10 cellular contexts compared by ENCODE assay signal in the genomic region with DNA sequence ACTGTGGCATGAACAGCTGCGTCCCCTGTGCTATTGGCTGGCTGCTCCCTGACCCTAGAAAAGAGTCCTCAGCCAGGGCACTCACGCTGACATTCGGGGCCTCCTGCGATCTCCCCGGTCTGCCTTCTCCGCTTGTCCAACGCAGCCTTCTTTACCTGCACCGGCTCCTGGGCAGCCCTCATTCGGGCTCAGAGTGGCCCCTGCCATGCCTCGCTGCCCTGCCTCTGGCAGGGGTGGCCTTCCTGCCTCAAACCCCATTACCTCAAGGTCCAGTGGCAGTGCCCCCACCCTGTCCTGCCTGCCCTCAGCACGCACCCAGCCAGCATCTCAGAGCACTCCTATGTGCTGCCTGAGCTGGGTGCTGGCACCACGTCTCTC.
A peak's percentile ranks its signal among the peaks of the same experiment; 100 is the strongest.
DNase-seq lines count a peak whose midpoint lies in the region; ATAC-seq and TF ChIP-seq lines count a peak whose summit lies in the region.
"Had no signal": no experiment of that assay in that cellular context is flagged by ENCODE, and none has a peak within 500 bp of the region (broad histone marks: within the 10 kb centered on the region; RNA-seq: fewer than 3 reads in every experiment).

No MANE protein-coding gene starts in this region.

- no peaks in the 10 kb centered on the region for H3K9me3 Mint-ChIP-seq in IgD-negative memory B cell
- H3K9me3 Mint-ChIP-seq in naive thymus-derived CD4-positive, alpha-beta T cell: peaks cover 0 to 2% (median 0%) of the 10 kb centered on the region in 11 donors
- H3K9me3 Mint-ChIP-seq: WTC11 had no signal

- DNase-seq in adrenal gland (no peak), NCI-H510A treated with DMSO at 0.1 percent for 48 hours (lab: John Stamatoyannopoulos, UW) (no peak), MV-4-11 (lab: John Stamatoyannopoulos, UW) (no peak), amniotic stem cell (lab: John Stamatoyannopoulos, UW) (no peak)
- DNase-seq in naive thymus-derived CD4-positive, alpha-beta T cell: no peak
- DNase-seq: GF-D8, NCI-H1092 had no signal

- ATAC-seq in naive thymus-derived CD4-positive, alpha-beta T cell: no peak
- ATAC-seq: WTC11 had no signal

- no peak for TF ChIP-seq POLR2A in adrenal gland (IDR thresholded peaks at IDR 0.05)

- H3K4me3 ChIP-seq in adrenal gland (no peak overlapping the region), thymus (ENCODE audit: low read length) (no peak overlapping the region)
- no peak overlapping the region for H3K4me3 ChIP-seq in naive thymus-derived CD4-positive, alpha-beta T cell (ENCODE audit: low read length)

- H3K36me3 ChIP-seq in adrenal gland (replicated peaks in 1 of 2) (no peaks in the 10 kb centered on the region), thymus (ENCODE audit: control insufficient read depth, insufficient read depth) (peaks cover 6% of the 10 kb centered on the region)
- peaks cover 0 to 6% (median 0%) of the 10 kb centered on the region in 3 experiments for H3K36me3 ChIP-seq in naive thymus-derived CD4-positive, alpha-beta T cell (ENCODE audit: control insufficient read depth in 2 of 3, insufficient read depth in 3 of 3, low read length in 3 of 3)

- 58 to 83% (median 76%) methylated on average over 4 to 12 of the region's 12 CpGs for WGBS in adrenal gland, 4 donors
- 94% methylated on average over 12 of the region's 12 CpGs for WGBS in thymus

- H3K27me3 Mint-ChIP-seq in IgD-negative memory B cell: peaks cover 1% of the 10 kb centered on the region
- no peaks in the 10 kb centered on the region for H3K27me3 Mint-ChIP-seq in naive thymus-derived CD4-positive, alpha-beta T cell

- TF ChIP-seq CTCF in adrenal gland (IDR thresholded peaks at IDR 0.05): no peak

- H3K27ac Mint-ChIP-seq in IgD-negative memory B cell: peak overlapping the region in 2 of 3 donors; percentile 49 to 87
- H3K27ac Mint-ChIP-seq in naive thymus-derived CD4-positive, alpha-beta T cell: peak overlapping the region in 5 of 9 donors; percentile 38 to 86 (median 70)

- CTCF ChIA-PET in naive thymus-derived CD4-positive, alpha-beta T cell (lab: Charles Lee): interaction anchor here (0.6 kb wide), 1 partner anchor 294 kb away, joined by 4 read pairs; no protein-coding TSS in a partner anchor

- H3K4me1 Mint-ChIP-seq in IgD-negative memory B cell: peaks cover 14 to 22% (median 21%) of the 10 kb centered on the region in 3 donors
- peaks cover 10 to 27% (median 22%) of the 10 kb centered on the region in 7 donors for H3K4me1 Mint-ChIP-seq in naive thymus-derived CD4-positive, alpha-beta T cell

- no peaks in the 10 kb centered on the region for H3K27me3 ChIP-seq in adrenal gland
- H3K27me3 ChIP-seq in naive thymus-derived CD4-positive, alpha-beta T cell (ENCODE audit: control insufficient read depth in 2 of 2, insufficient read depth in 2 of 2, low read length in 2 of 2): no peaks in the 10 kb centered on the region
- no peaks in the 10 kb centered on the region for H3K27me3 ChIP-seq in thymus (ENCODE audit: control insufficient read depth, insufficient read depth)

- no peaks in the 10 kb centered on the region for H3K36me3 Mint-ChIP-seq in IgD-negative memory B cell
- no peaks in the 10 kb centered on the region for H3K36me3 Mint-ChIP-seq in naive thymus-derived CD4-positive, alpha-beta T cell
- H3K36me3 Mint-ChIP-seq: WTC11 had no signal

- no peak overlapping the region for H3K4me3 Mint-ChIP-seq in IgD-negative memory B cell
- H3K4me3 Mint-ChIP-seq in naive thymus-derived CD4-positive, alpha-beta T cell: peak overlapping the region in 1 of 10 donors; percentile 55
- H3K4me3 Mint-ChIP-seq: WTC11 had no signal

- H3K27ac ChIP-seq in adrenal gland (peak overlapping the region in 4 of 5 donors; percentile 58 to 97 (median 82)), thymus (ENCODE audit: low read depth) (peak overlapping the region; percentile 18)
- no peak overlapping the region for H3K27ac ChIP-seq in naive thymus-derived CD4-positive, alpha-beta T cell (ENCODE audit: low read depth, low read length)

- intact Hi-C loops in adrenal gland (cut with DNase I): no loop called here
- intact Hi-C loops in naive thymus-derived CD4-positive, alpha-beta T cell (cut with micrococcal nuclease): no loop called here

- H3K9me3 ChIP-seq in adrenal gland (replicated peaks in 1 of 3): no peaks in the 10 kb centered on the region
- no peaks in the 10 kb centered on the region for H3K9me3 ChIP-seq in naive thymus-derived CD4-positive, alpha-beta T cell (ENCODE audit: control insufficient read depth in 2 of 3, low read length in 3 of 3)
- no peaks in the 10 kb centered on the region for H3K9me3 ChIP-seq in thymus (ENCODE audit: control insufficient read depth)

- H3K4me1 ChIP-seq in adrenal gland (replicated peaks in 1 of 2): peaks cover 42 to 50% of the 10 kb centered on the region in 2 donors
- H3K4me1 ChIP-seq in naive thymus-derived CD4-positive, alpha-beta T cell (ENCODE audit: control insufficient read depth in 2 of 2, insufficient read depth in 2 of 2, low read length in 2 of 2): peaks cover 0 to 15% of the 10 kb centered on the region in 2 donors
- H3K4me1 ChIP-seq in thymus (ENCODE audit: control insufficient read depth, insufficient read depth, low read length): peaks cover 24% of the 10 kb centered on the region

- POLR2A ChIA-PET in naive thymus-derived CD4-positive, alpha-beta T cell (lab: Charles Lee): no interaction called here
